Comparison of ENCODE assay signal across 8 cellular contexts in the genomic region with DNA sequence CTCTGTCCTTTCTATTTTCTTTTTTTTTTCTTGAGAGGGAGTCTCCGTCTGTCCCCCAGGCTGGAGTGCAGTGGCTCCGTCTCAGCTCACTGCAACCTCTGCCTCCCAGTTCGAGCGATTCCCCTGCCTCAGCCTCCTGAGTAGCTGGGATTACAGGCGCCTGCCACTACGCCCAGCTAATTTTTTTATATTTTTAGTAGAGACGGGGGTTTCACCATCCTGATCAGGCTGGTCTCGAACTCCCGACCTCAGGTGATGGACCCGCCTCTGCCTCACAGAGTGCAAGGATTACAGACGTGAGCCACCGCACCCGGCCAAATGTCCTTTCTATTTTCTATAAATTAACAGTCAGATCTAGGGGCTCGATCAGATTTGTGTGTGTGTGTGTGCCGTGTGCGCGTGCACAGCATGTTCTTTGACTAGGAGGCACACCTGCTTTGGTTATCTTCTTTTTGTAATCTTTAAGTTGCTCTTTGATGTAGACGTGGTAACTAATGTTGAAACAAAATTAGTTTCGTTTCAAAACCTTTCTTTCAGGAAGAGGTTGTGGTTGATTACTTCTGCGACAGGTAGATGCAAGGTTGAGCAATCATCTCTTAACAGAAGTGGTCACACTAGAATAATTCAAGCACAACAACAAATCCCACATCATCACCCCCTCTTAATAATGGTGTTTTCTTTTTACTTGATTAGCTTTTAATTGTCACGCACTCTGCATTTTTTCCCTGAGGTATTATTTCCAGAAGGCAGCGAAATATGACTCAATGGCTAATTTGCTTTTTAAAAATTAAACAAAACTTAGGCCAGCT. TPM values are rescaled to one million over a fixed set of nuclear protein-coding genes. Genes with fewer than 3 reads are reported as not detected.
DNase-seq lines count a peak whose midpoint lies in the region; ATAC-seq and TF ChIP-seq lines count a peak whose summit lies in the region.

No MANE protein-coding gene starts in this region.

- DNase-seq in COR-L47 (lab: John Stamatoyannopoulos, UW) (peak; percentile 1), T-helper 2 cell (peak; percentile 19 to 96 (median 57)), cardiac fibroblast (ENCODE audit: low read depth in 2 of 2) (no peak), mesenteric fat pad (ENCODE audit: low spot score) (peak; percentile 39), substantia nigra (lab: John Stamatoyannopoulos, UW) (no peak), amygdala (lab: John Stamatoyannopoulos, UW) (no peak)

- peak overlapping the region; percentile 85 for H3K27ac ChIP-seq in substantia nigra (ENCODE audit: low read depth, low read length, poor library complexity, severe bottlenecking)

- H3K4me3 ChIP-seq in cardiac fibroblast (replicated peaks in 1 of 2; ENCODE audit: low read depth in 2 of 2, low read length in 2 of 2): peak overlapping the region; percentile 76 to 86

- TF ChIP-seq CTCF in cardiac fibroblast (IDR thresholded peaks at IDR 0.05; ENCODE audit: low read depth, low read length): no peak

- ATAC-seq in GM19468 (IDR thresholded peaks at IDR 0.05; ENCODE audit: extremely low read depth, unreplicated experiment) (peak; percentile 45), HG03565 (IDR thresholded peaks at IDR 0.05; ENCODE audit: unreplicated experiment) (peak; percentile 48)

RNA-seq across cellular contexts. Expression of a gene that starts 0.8 kb away (rescaled TPM):
- total RNA-seq in mesenteric fat pad: 119 TPM

Comparison
In these comparisons a context has a peak if more than half of its experiments do, and no peak if none do; other contexts are left out.
1. DNase-seq: peak in COR-L47 (single experiment), T-helper 2 cell (5 of 5) and mesenteric fat pad (single experiment); none in cardiac fibroblast (0 of 2), substantia nigra (0 of 49) and amygdala (0 of 56).